In genomic region chr2:232927793-232928563, GRCh38 we compare ENCODE assay signal across 8 cellular contexts.
DNase-seq lines count a peak whose midpoint lies in the region; ATAC-seq and TF ChIP-seq lines count a peak whose summit lies in the region.

No MANE protein-coding gene starts in this region.

- DNase-seq in AG20443 (ENCODE audit: low spot score), result peak; percentile 60
- peak; percentile 81 for DNase-seq in nephron progenitor cell
- no peak for DNase-seq in NCI-H82 treated with DMSO at 0.1 percent for 48 hours (lab: John Stamatoyannopoulos, UW; ENCODE audit: unreplicated experiment)
- DNase-seq in NCI-H524 treated with DMSO at 0.1 percent for 48 hours (lab: John Stamatoyannopoulos, UW), result no peak

- ATAC-seq in HG03565 (IDR thresholded peaks at IDR 0.05; ENCODE audit: unreplicated experiment), result no peak
- ATAC-seq in HG02798 (IDR thresholded peaks at IDR 0.05; ENCODE audit: poor library complexity, unreplicated experiment), result no peak

- H3K27ac ChIP-seq in HUES6 (ENCODE audit: low read depth, low read length), result no peak overlapping the region

- intact Hi-C loops in dendritic cell treated with granulocyte-macrophage colony-stimulating factor and Interleukin-4, amounts not matched to agents 40 ng/mL and 50 ng/mL, for 4 days (cut with micrococcal nuclease), result no loop called here

- no peak overlapping the region for H3K9ac ChIP-seq in HUES6 (ENCODE audit: low read length)

- H3K27me3 ChIP-seq in HUES6 (ENCODE audit: control insufficient read depth, insufficient read depth, low read length), result peaks cover 78% of the 10 kb centered on the region

- H3K4me3 ChIP-seq in HUES6 (ENCODE audit: low read depth, low read length), result peak overlapping the region; percentile 56

- peaks cover 85% of the 10 kb centered on the region for H3K27me3 Mint-ChIP-seq in dendritic cell treated with granulocyte-macrophage colony-stimulating factor and Interleukin-4, amounts not matched to agents 40 ng/mL and 50 ng/mL, for 4 days
- H3K27me3 Mint-ChIP-seq in nephron progenitor cell (ENCODE audit: low read depth, poor library complexity), result peaks cover 85% of the 10 kb centered on the region

- H3K9me3 Mint-ChIP-seq in dendritic cell treated with granulocyte-macrophage colony-stimulating factor and Interleukin-4, amounts not matched to agents 40 ng/mL and 50 ng/mL, for 4 days, result no peaks in the 10 kb centered on the region
- H3K9me3 Mint-ChIP-seq in nephron progenitor cell, result peaks cover 17% of the 10 kb centered on the region

- H3K4me1 Mint-ChIP-seq in dendritic cell treated with granulocyte-macrophage colony-stimulating factor and Interleukin-4, amounts not matched to agents 40 ng/mL and 50 ng/mL, for 4 days (ENCODE audit: low read depth), result no peaks in the 10 kb centered on the region
- peaks cover 15% of the 10 kb centered on the region for H3K4me1 Mint-ChIP-seq in nephron progenitor cell

- peak overlapping the region; percentile 32 for H3K4me3 Mint-ChIP-seq in dendritic cell treated with granulocyte-macrophage colony-stimulating factor and Interleukin-4, amounts not matched to agents 40 ng/mL and 50 ng/mL, for 4 days
- H3K4me3 Mint-ChIP-seq in nephron progenitor cell, result peak overlapping the region; percentile 78

- H3K9me3 ChIP-seq in HUES6 (ENCODE audit: control insufficient read depth, insufficient read depth, low read depth, low read length), result no peaks in the 10 kb centered on the region

- no peaks in the 10 kb centered on the region for H3K36me3 Mint-ChIP-seq in dendritic cell treated with granulocyte-macrophage colony-stimulating factor and Interleukin-4, amounts not matched to agents 40 ng/mL and 50 ng/mL, for 4 days (ENCODE audit: low read depth)
- no peaks in the 10 kb centered on the region for H3K36me3 Mint-ChIP-seq in nephron progenitor cell (ENCODE audit: low read depth)

- peaks cover 23% of the 10 kb centered on the region for H3K4me1 ChIP-seq in HUES6 (ENCODE audit: control insufficient read depth, insufficient read depth, low read length)

- no peak for TF ChIP-seq CTCF in nephron progenitor cell (IDR thresholded peaks at IDR 0.05)

- H3K27ac Mint-ChIP-seq in dendritic cell treated with granulocyte-macrophage colony-stimulating factor and Interleukin-4, amounts not matched to agents 40 ng/mL and 50 ng/mL, for 4 days, result no peak overlapping the region
- H3K27ac Mint-ChIP-seq in nephron progenitor cell, result no peak overlapping the region

- no peaks in the 10 kb centered on the region for H3K36me3 ChIP-seq in HUES6 (ENCODE audit: control insufficient read depth, insufficient read depth, low read length)

Comparison
In these comparisons a context has a peak if more than half of its experiments do, and no peak if none do; other contexts are left out.
1. DNase-seq: peak in AG20443 (single experiment) and nephron progenitor cell (single experiment); none in NCI-H82 treated with DMSO at 0.1 percent for 48 hours (single experiment) and NCI-H524 treated with DMSO at 0.1 percent for 48 hours (single experiment).